28 cellular contexts compared by ENCODE assay signal in the genomic region with DNA sequence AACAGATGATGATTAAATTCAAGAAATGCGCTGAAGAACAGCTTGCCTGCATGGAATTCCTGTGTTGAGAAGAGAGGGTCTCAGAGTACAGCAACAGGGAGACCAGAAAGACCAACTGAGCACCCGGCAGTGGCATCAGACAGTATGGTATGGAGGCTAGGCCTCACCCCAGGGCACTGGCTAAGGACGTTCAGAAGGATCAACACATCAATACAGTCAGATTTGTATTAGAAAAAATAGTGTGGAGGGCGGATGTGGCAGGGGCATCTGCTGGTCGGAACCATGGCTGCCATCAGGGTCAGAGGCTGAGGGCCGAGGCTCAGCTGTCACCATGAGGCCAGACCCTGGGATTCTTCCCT.
"Had no signal": no experiment of that assay in that cellular context is flagged by ENCODE, and none has a peak within 500 bp of the region (broad histone marks: within the 10 kb centered on the region; RNA-seq: fewer than 3 reads in every experiment).

No MANE protein-coding gene starts in this region.

- H3K4me3 ChIP-seq: pancreas, prostate gland, right atrium auricular region, right lobe of liver, sigmoid colon, stomach, thoracic aorta, thyroid gland, tibial nerve, upper lobe of left lung, vagina had no signal

- H3K9me3 Mint-ChIP-seq: natural killer cell treated with Interleukin-12 subunit alpha and Interleukin-12 subunit beta and Interleukin-15 and Interleukin-18, amount 100 ng/mL, for 72 hours; nephron progenitor cell; neural crest cell; stimulated activated effector memory CD8-positive, alpha-beta T cell treated with anti-CD3 and anti-CD28 coated beads, Interleukin-12 subunit alpha, Interleukin-12 subunit beta, amount 100 ng/mL, for 72 hours; stimulated activated naive B cell treated with anti-CD40 and anti-IgM and Interleukin-4, amounts not matched to agents 10 μg/mL and 1 μg/mL and 100 μg/mL, for 72 hours had no signal

- DNase-seq: naive thymus-derived CD8-positive, alpha-beta T cell; nephron progenitor cell; nucleus accumbens; retina; sigmoid colon; stimulated activated CD4-positive, alpha-beta T cell treated with anti-CD3 and anti-CD28 coated beads, Interleukin-15, amount 100 ng/mL, for 24 hours; stimulated activated CD4-positive, alpha-beta T cell treated with anti-CD3 and anti-CD28 coated beads, Interleukin-2, amount 100 ng/mL, for 24 hours; stimulated activated CD4-positive, alpha-beta T cell treated with anti-CD3 and anti-CD28 coated beads, Interleukin-2, amount 100 ng/mL, for 48 hours; stimulated activated CD4-positive, alpha-beta T cell treated with anti-CD3 and anti-CD28 coated beads, Interleukin-4, amount 100 ng/mL, for 24 hours; stimulated activated naive B cell treated with anti-CD40 and anti-IgM and Interleukin-4, amounts not matched to agents 10 μg/mL and 1 μg/mL and 100 μg/mL, for 72 hours; stimulated activated naive CD4-positive, alpha-beta T cell treated with Interleukin-2 at 50 U/mL for 16 hours; stomach; thyroid gland; trophoblast cell; upper lobe of left lung had no signal

- H3K36me3 ChIP-seq: neutrophil, pancreas, prostate gland, right atrium auricular region, right lobe of liver, sigmoid colon, stomach, thoracic aorta, thyroid gland, tibial nerve, upper lobe of left lung, vagina had no signal

- H3K4me1 ChIP-seq: pancreas, prostate gland, right atrium auricular region, right lobe of liver, sigmoid colon, stomach, thyroid gland, tibial nerve, upper lobe of left lung, vagina had no signal

- H3K9me3 ChIP-seq: neutrophil, pancreas, prostate gland, right atrium auricular region, right lobe of liver, sigmoid colon, thoracic aorta, thyroid gland, tibial nerve, upper lobe of left lung, vagina had no signal

- H3K27me3 ChIP-seq: neutrophil, pancreas, right atrium auricular region, right lobe of liver, sigmoid colon, stomach, thyroid gland, tibial nerve, upper lobe of left lung, vagina had no signal

- H3K4me3 Mint-ChIP-seq: naive thymus-derived CD8-positive, alpha-beta T cell; natural killer cell treated with Interleukin-12 subunit alpha and Interleukin-12 subunit beta and Interleukin-15 and Interleukin-18, amount 100 ng/mL, for 72 hours; nephron progenitor cell; neural crest cell; stimulated activated effector memory CD8-positive, alpha-beta T cell treated with anti-CD3 and anti-CD28 coated beads, Interleukin-12 subunit alpha, Interleukin-12 subunit beta, amount 100 ng/mL, for 72 hours; stimulated activated naive B cell treated with anti-CD40 and anti-IgM and Interleukin-4, amounts not matched to agents 10 μg/mL and 1 μg/mL and 100 μg/mL, for 72 hours had no signal

- H3K27ac Mint-ChIP-seq: naive thymus-derived CD8-positive, alpha-beta T cell; natural killer cell treated with Interleukin-12 subunit alpha and Interleukin-12 subunit beta and Interleukin-15 and Interleukin-18, amount 100 ng/mL, for 72 hours; nephron progenitor cell; stimulated activated effector memory CD8-positive, alpha-beta T cell treated with anti-CD3 and anti-CD28 coated beads, Interleukin-12 subunit alpha, Interleukin-12 subunit beta, amount 100 ng/mL, for 72 hours; stimulated activated naive B cell treated with anti-CD40 and anti-IgM and Interleukin-4, amounts not matched to agents 10 μg/mL and 1 μg/mL and 100 μg/mL, for 72 hours had no signal

- H3K4me1 Mint-ChIP-seq: naive thymus-derived CD8-positive, alpha-beta T cell; neural crest cell; stimulated activated effector memory CD8-positive, alpha-beta T cell treated with anti-CD3 and anti-CD28 coated beads, Interleukin-12 subunit alpha, Interleukin-12 subunit beta, amount 100 ng/mL, for 72 hours had no signal

- FAIRE-seq: pancreas, small intestine, urothelium cell line had no signal

- ATAC-seq: naive thymus-derived CD8-positive, alpha-beta T cell; natural killer cell treated with Interleukin-12 subunit alpha and Interleukin-12 subunit beta and Interleukin-15 and Interleukin-18, amount 100 ng/mL, for 72 hours; pancreas; right lobe of liver; stimulated activated effector memory CD8-positive, alpha-beta T cell treated with anti-CD3 and anti-CD28 coated beads, Interleukin-12 subunit alpha, Interleukin-12 subunit beta, amount 100 ng/mL, for 72 hours; stimulated activated naive B cell treated with anti-CD40 and anti-IgM and Interleukin-4, amounts not matched to agents 10 μg/mL and 1 μg/mL and 100 μg/mL, for 72 hours had no signal

- H3K27ac ChIP-seq: neutrophil, pancreas, prostate gland, right atrium auricular region, right lobe of liver, sigmoid colon, stomach, thoracic aorta, thyroid gland, tibial nerve, upper lobe of left lung, vagina had no signal

- H3K36me3 Mint-ChIP-seq: naive thymus-derived CD8-positive, alpha-beta T cell; natural killer cell treated with Interleukin-12 subunit alpha and Interleukin-12 subunit beta and Interleukin-15 and Interleukin-18, amount 100 ng/mL, for 72 hours; stimulated activated effector memory CD8-positive, alpha-beta T cell treated with anti-CD3 and anti-CD28 coated beads, Interleukin-12 subunit alpha, Interleukin-12 subunit beta, amount 100 ng/mL, for 72 hours had no signal
